In the genomic region with DNA sequence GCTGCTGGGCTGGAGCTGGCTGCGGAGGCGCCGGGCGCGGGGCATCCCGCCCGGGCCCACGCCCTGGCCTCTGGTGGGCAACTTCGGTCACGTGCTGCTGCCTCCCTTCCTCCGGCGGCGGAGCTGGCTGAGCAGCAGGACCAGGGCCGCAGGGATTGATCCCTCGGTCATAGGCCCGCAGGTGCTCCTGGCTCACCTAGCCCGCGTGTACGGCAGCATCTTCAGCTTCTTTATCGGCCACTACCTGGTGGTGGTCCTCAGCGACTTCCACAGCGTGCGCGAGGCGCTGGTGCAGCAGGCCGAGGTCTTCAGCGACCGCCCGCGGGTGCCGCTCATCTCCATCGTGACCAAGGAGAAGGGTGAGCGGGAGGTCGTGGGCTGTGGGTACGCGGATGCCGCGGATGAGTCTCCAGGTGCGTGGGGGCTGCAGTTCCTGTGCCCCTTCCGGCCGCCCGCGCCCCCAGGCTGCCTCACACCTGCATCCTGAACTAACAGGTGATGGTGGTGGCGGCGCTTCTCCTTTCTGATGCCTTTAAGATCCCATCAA, we compare ENCODE assay signal across 2 cellular contexts.
TF ChIP-seq lines count a peak whose summit lies in the region.

No MANE protein-coding gene starts in this region.

TF ChIP-seq in H1, 55 proteins besides CTCF, POLR2A, EP300 and RAD21 (continues in another document):
- no peak for TF ChIP-seq NRF1 (IDR thresholded peaks at IDR 0.05; ENCODE audit: low read depth, low read length)
- no peak for TF ChIP-seq SP2 (IDR thresholded peaks at IDR 0.05; ENCODE audit: low read length)
- no peak for TF ChIP-seq SP1 (IDR thresholded peaks at IDR 0.05; ENCODE audit: low read depth, low read length)
- TF ChIP-seq, protein P1, sequence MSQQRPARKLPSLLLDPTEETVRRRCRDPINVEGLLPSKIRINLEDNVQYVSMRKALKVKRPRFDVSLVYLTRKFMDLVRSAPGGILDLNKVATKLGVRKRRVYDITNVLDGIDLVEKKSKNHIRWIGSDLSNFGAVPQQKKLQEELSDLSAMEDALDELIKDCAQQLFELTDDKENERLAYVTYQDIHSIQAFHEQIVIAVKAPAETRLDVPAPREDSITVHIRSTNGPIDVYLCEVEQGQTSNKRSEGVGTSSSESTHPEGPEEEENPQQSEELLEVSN (IDR thresholded peaks at IDR 0.05) = peak; percentile 74; the same call in 1 of the 2 replicates
- no peak for TF ChIP-seq SIX5 (IDR thresholded peaks at IDR 0.05; ENCODE audit: low read depth, low read length)
- TF ChIP-seq CREB1 (IDR thresholded peaks at IDR 0.05) = no peak
- TF ChIP-seq, protein P2, sequence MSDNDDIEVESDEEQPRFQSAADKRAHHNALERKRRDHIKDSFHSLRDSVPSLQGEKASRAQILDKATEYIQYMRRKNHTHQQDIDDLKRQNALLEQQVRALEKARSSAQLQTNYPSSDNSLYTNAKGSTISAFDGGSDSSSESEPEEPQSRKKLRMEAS (IDR thresholded peaks at IDR 0.05) = peak; percentile 89
- no peak for TF ChIP-seq YY1 (IDR thresholded peaks at IDR 0.05; ENCODE audit: low read depth, low read length)
- peak; percentile 4; the same call in 1 of the 2 replicates for TF ChIP-seq SUZ12 (IDR thresholded peaks at IDR 0.05; ENCODE audit: low read length)
- no peak for TF ChIP-seq SRF (IDR thresholded peaks at IDR 0.05; ENCODE audit: low read depth, low read length)
- TF ChIP-seq KDM5A (IDR thresholded peaks at IDR 0.05; ENCODE audit: low read length) = no peak
- TF ChIP-seq, protein P3, sequence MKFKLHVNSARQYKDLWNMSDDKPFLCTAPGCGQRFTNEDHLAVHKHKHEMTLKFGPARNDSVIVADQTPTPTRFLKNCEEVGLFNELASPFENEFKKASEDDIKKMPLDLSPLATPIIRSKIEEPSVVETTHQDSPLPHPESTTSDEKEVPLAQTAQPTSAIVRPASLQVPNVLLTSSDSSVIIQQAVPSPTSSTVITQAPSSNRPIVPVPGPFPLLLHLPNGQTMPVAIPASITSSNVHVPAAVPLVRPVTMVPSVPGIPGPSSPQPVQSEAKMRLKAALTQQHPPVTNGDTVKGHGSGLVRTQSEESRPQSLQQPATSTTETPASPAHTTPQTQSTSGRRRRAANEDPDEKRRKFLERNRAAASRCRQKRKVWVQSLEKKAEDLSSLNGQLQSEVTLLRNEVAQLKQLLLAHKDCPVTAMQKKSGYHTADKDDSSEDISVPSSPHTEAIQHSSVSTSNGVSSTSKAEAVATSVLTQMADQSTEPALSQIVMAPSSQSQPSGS (IDR thresholded peaks at IDR 0.05; ENCODE audit: low read length) = no peak
- TF ChIP-seq PHF8 (conservative IDR thresholded peaks at IDR 0.05; ENCODE audit: low read depth, low read length) = peak; percentile 54; the same call in 1 of the 2 replicates
- TF ChIP-seq GABPA (IDR thresholded peaks at IDR 0.05; ENCODE audit: borderline replicate concordance, insufficient read depth, low read length) = no peak; the same call in 1 of the 2 replicates
- no peak for TF ChIP-seq CTBP2 (IDR thresholded peaks at IDR 0.05; ENCODE audit: borderline replicate concordance, insufficient read depth, insufficient read length, low read length)
- TF ChIP-seq RFX5 (IDR thresholded peaks at IDR 0.05; ENCODE audit: borderline replicate concordance, low read depth, low read length) = no peak
- no peak for TF ChIP-seq CHD2 (IDR thresholded peaks at IDR 0.05; ENCODE audit: low read length)
- TF ChIP-seq RBBP5 (IDR thresholded peaks at IDR 0.05; ENCODE audit: borderline replicate concordance, low read depth, low read length) = 0 out of 2 replicates have a peak, but pooled peaks have one; percentile 79
- TF ChIP-seq BACH1 (IDR thresholded peaks at IDR 0.05; ENCODE audit: low read length) = peak; percentile 9; the same call in 1 of the 2 replicates
- no peak for TF ChIP-seq SIRT6 (IDR thresholded peaks at IDR 0.05; ENCODE audit: low read length)
- TF ChIP-seq TAF7 (optimal IDR thresholded peaks at IDR 0.05; ENCODE audit: borderline replicate concordance, low read depth, low read length) = no peak
- TF ChIP-seq ASH2L (IDR thresholded peaks at IDR 0.05; ENCODE audit: low read length) = peak; percentile 59
- no peak for TF ChIP-seq TBP (IDR thresholded peaks at IDR 0.05; ENCODE audit: low read depth, low read length)
- no peak for TF ChIP-seq EZH2 (IDR thresholded peaks at IDR 0.05; ENCODE audit: low read depth, low read length, severe bottlenecking)
- TF ChIP-seq, protein P4, sequence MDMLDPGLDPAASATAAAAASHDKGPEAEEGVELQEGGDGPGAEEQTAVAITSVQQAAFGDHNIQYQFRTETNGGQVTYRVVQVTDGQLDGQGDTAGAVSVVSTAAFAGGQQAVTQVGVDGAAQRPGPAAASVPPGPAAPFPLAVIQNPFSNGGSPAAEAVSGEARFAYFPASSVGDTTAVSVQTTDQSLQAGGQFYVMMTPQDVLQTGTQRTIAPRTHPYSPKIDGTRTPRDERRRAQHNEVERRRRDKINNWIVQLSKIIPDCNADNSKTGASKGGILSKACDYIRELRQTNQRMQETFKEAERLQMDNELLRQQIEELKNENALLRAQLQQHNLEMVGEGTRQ (IDR thresholded peaks at IDR 0.05; ENCODE audit: low read length) = peak; percentile 75
- TF ChIP-seq JUND (IDR thresholded peaks at IDR 0.05; ENCODE audit: low read length) = no peak
- peak; percentile 95 for TF ChIP-seq KDM4A (IDR thresholded peaks at IDR 0.05; ENCODE audit: low read depth, low read length, severe bottlenecking)
- no peak for TF ChIP-seq TCF12 (IDR thresholded peaks at IDR 0.05; ENCODE audit: low read depth, low read length)

TF ChIP-seq in neural cell, 6 proteins besides CTCF, POLR2A, EP300 and RAD21:
- TF ChIP-seq TAF1 (IDR thresholded peaks at IDR 0.05; ENCODE audit: low read depth) (no peak), MXI1 (conservative IDR thresholded peaks at IDR 0.05; ENCODE audit: poor library complexity, severe bottlenecking) (peak; percentile 47), EZH2 (IDR thresholded peaks at IDR 0.05; ENCODE audit: borderline replicate concordance, insufficient read depth, low read length, poor library complexity, severe bottlenecking) (no peak), SMC3 (conservative IDR thresholded peaks at IDR 0.05; ENCODE audit: poor library complexity) (no peak), POLR2AphosphoS5 (IDR thresholded peaks at IDR 0.05) (no peak)
- TF ChIP-seq, protein P5, sequence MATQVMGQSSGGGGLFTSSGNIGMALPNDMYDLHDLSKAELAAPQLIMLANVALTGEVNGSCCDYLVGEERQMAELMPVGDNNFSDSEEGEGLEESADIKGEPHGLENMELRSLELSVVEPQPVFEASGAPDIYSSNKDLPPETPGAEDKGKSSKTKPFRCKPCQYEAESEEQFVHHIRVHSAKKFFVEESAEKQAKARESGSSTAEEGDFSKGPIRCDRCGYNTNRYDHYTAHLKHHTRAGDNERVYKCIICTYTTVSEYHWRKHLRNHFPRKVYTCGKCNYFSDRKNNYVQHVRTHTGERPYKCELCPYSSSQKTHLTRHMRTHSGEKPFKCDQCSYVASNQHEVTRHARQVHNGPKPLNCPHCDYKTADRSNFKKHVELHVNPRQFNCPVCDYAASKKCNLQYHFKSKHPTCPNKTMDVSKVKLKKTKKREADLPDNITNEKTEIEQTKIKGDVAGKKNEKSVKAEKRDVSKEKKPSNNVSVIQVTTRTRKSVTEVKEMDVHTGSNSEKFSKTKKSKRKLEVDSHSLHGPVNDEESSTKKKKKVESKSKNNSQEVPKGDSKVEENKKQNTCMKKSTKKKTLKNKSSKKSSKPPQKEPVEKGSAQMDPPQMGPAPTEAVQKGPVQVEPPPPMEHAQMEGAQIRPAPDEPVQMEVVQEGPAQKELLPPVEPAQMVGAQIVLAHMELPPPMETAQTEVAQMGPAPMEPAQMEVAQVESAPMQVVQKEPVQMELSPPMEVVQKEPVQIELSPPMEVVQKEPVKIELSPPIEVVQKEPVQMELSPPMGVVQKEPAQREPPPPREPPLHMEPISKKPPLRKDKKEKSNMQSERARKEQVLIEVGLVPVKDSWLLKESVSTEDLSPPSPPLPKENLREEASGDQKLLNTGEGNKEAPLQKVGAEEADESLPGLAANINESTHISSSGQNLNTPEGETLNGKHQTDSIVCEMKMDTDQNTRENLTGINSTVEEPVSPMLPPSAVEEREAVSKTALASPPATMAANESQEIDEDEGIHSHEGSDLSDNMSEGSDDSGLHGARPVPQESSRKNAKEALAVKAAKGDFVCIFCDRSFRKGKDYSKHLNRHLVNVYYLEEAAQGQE (IDR thresholded peaks at IDR 0.05; ENCODE audit: borderline replicate concordance) = no peak
TF ChIP-seq in neural cell: peak in this region for 1.
